Comparison of ENCODE assay signal across 8 cellular contexts in genomic region chr14:59918824-59919581, GRCh38. TPM values are rescaled to one million over a fixed set of nuclear protein-coding genes. Genes with fewer than 3 reads are reported as not detected.
A peak's percentile ranks its signal among the peaks of the same experiment; 100 is the strongest.
DNase-seq lines count a peak whose midpoint lies in the region; ATAC-seq lines count a peak whose summit lies in the region.

No MANE protein-coding gene starts in this region.

- H3K4me1 Mint-ChIP-seq in activated T-cell treated with anti-CD3 and anti-CD28 coated beads, Interleukin-2, amount 50 U/mL, for 72 hours (ENCODE audit: low read depth), result peaks cover 6% of the 10 kb centered on the region

- DNase-seq in DMS53 (lab: John Stamatoyannopoulos, UW) (peak; percentile 62), NCI-H2029 treated with DMSO at 0.1 percent for 48 hours (lab: John Stamatoyannopoulos, UW) (peak; percentile 15), glomerular visceral epithelial cell (ENCODE audit: extremely low spot score) (peak; percentile 17), occipital lobe (lab: John Stamatoyannopoulos, UW) (peak; percentile 15), HT-29 (ENCODE audit: low spot score) (no peak)
- DNase-seq in activated T-cell treated with anti-CD3 and anti-CD28 coated beads, Interleukin-2, amount 50 U/mL, for 72 hours, result peak; percentile 13 to 17
- DNase-seq in NK-92 treated with Interleukin-12 subunit alpha and Interleukin-12 subunit beta, amount 100 ng/mL, for 24 hours (lab: John Stamatoyannopoulos, UW), result no peak

- H3K27me3 Mint-ChIP-seq in activated T-cell treated with anti-CD3 and anti-CD28 coated beads, Interleukin-2, amount 50 U/mL, for 72 hours (ENCODE audit: low read depth), result peaks cover 41% of the 10 kb centered on the region

- H3K9me3 Mint-ChIP-seq in activated T-cell treated with anti-CD3 and anti-CD28 coated beads, Interleukin-2, amount 50 U/mL, for 72 hours, result no peaks in the 10 kb centered on the region

- H3K4me3 Mint-ChIP-seq in activated T-cell treated with anti-CD3 and anti-CD28 coated beads, Interleukin-2, amount 50 U/mL, for 72 hours, result peak overlapping the region; percentile 80 to 90

- H3K27ac Mint-ChIP-seq in activated T-cell treated with anti-CD3 and anti-CD28 coated beads, Interleukin-2, amount 50 U/mL, for 72 hours, result no peak overlapping the region

- no peaks in the 10 kb centered on the region for H3K36me3 Mint-ChIP-seq in activated T-cell treated with anti-CD3 and anti-CD28 coated beads, Interleukin-2, amount 50 U/mL, for 72 hours (ENCODE audit: insufficient read depth in 2 of 2)

- peak; percentile 54 for ATAC-seq in GM21717 (IDR thresholded peaks at IDR 0.05; ENCODE audit: unreplicated experiment)
- peak; percentile 70 to 72 for ATAC-seq in activated T-cell treated with anti-CD3 and anti-CD28 coated beads, Interleukin-2, amount 50 U/mL, for 72 hours (replicated peaks in 1 of 2)

RNA-seq across cellular contexts. Expression of gene LRRC9, which starts 0.9 kb away (rescaled TPM):
- total RNA-seq in activated T-cell treated with anti-CD3 and anti-CD28 coated beads, Interleukin-2, amount 50 U/mL, for 72 hours, result not detected
- 2.3 TPM for total RNA-seq in occipital lobe
- total RNA-seq in HT-29 (2014; rRNA removed; shearing (Covaris generic)), result not detected in 2 replicates

RNA-seq across cellular contexts. Expression of gene RTN1, which starts 48.4 kb away (rescaled TPM):
- total RNA-seq in activated T-cell treated with anti-CD3 and anti-CD28 coated beads, Interleukin-2, amount 50 U/mL, for 72 hours, result not detected
- total RNA-seq in occipital lobe, result 870 TPM
- not detected in 2 replicates for total RNA-seq in HT-29 (2014; rRNA removed; shearing (Covaris generic))

Comparison
In these comparisons a context has a peak if more than half of its experiments do, and no peak if none do; other contexts are left out.
1. DNase-seq: peak in DMS53 (single experiment), NCI-H2029 treated with DMSO at 0.1 percent for 48 hours (single experiment), activated T-cell treated with anti-CD3 and anti-CD28 coated beads, Interleukin-2, amount 50 U/mL, for 72 hours (2 of 2), glomerular visceral epithelial cell (single experiment) and occipital lobe (single experiment); none in NK-92 treated with Interleukin-12 subunit alpha and Interleukin-12 subunit beta, amount 100 ng/mL, for 24 hours (single experiment) and HT-29 (single experiment).
2. RNA of gene RTN1, which starts 48.4 kb away (total RNA-seq): 870 TPM in occipital lobe (single experiment); not detected in activated T-cell treated with anti-CD3 and anti-CD28 coated beads, Interleukin-2, amount 50 U/mL, for 72 hours and not detected in HT-29; every median in the first group is over 100 times any median in the second.